Comparison of ENCODE assay signal across 2 cellular contexts in the genomic region with DNA sequence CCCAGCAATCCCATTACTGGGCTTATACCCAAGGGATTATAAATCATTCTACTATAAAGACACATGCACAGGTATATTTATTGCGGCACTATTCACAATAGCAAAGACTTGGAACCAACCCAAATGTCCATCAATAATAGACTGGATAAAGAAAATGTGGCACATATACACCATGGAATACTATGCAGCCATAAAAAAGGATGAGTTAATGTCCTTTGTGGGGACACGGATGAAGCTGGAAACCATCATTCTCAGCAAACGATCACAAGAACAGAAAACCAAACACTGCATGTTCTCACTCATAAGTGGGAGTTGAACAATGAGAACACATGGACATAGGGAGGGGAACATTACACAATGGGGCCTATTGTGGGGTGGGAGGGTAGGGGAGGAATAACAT.
DNase-seq lines count a peak whose midpoint lies in the region; ATAC-seq and TF ChIP-seq lines count a peak whose summit lies in the region.
"Not testable (repeated sequence)": the region's sequence is repeated elsewhere in the genome, so short reads cannot be mapped to it uniquely, and the experiment has no call there.

No MANE protein-coding gene starts in this region.

- not testable (repeated sequence) for DNase-seq in foreskin keratinocyte

- not testable (repeated sequence) for H3K9me3 ChIP-seq in HEK293 (ENCODE audit: control insufficient read depth, insufficient read depth, low read depth, low read length)

- not testable (repeated sequence) for H3K27me3 ChIP-seq in foreskin keratinocyte

- not testable (repeated sequence) for H3K36me3 ChIP-seq in HEK293 (ENCODE audit: control insufficient read depth in 2 of 2, insufficient read depth in 1 of 2, low read length in 2 of 2)

- TF ChIP-seq CTCF in HEK293 (tag by site-specific recombination; IDR thresholded peaks at IDR 0.05); foreskin keratinocyte (conservative IDR thresholded peaks at IDR 0.05): not testable (repeated sequence)

- H3K4me3 ChIP-seq in HEK293 (ENCODE audit: low read depth, low read length): not testable (repeated sequence)

- POLR2A ChIA-PET in HEK293 (lab: Yijun Ruan, JAX): not testable (repeated sequence)

- not testable (repeated sequence) for H3K4me1 ChIP-seq in HEK293 (ENCODE audit: control insufficient read depth, insufficient read depth, low read length); foreskin keratinocyte

- CTCF ChIA-PET in HEK293 (lab: Yijun Ruan, JAX): not testable (repeated sequence)

- ATAC-seq in foreskin keratinocyte: not testable (repeated sequence)

- not testable (repeated sequence) for H3K27ac ChIP-seq in HEK293 (ENCODE audit: extremely low read depth, low read depth, low read length)
- peak overlapping the region; percentile 17 for H3K27ac ChIP-seq in foreskin keratinocyte

TF ChIP-seq in HEK293, 187 proteins besides CTCF, POLR2A, EP300 and RAD21:
- TF ChIP-seq ZNF146 (tag by site-specific recombination; IDR thresholded peaks at IDR 0.05): peak; percentile 96
